In genomic region chr11:59615637-59616395, GRCh38 we compare ENCODE assay signal across 8 cellular contexts. TPM values are rescaled to one million over a fixed set of nuclear protein-coding genes. Genes with fewer than 3 reads are reported as not detected.
DNase-seq lines count a peak whose midpoint lies in the region; ATAC-seq and TF ChIP-seq lines count a peak whose summit lies in the region.

Gene OSBP, minus strand, starts transcription at chr11:59615774. Its CDS starts 110 bp downstream, at chr11:59615664.

- H3K27me3 Mint-ChIP-seq in activated CD4-positive, alpha-beta T cell treated with anti-CD3 and anti-CD28 coated beads, Interleukin-2, amount 10 ng/mL, durations not matched to agents 7 days and 5 days, result no peaks in the 10 kb centered on the region

- POLR2A ChIA-PET in activated CD4-positive, alpha-beta T cell treated with anti-CD3 and anti-CD28 coated beads, Interleukin-2, amount 10 ng/mL, durations not matched to agents 7 days and 5 days (lab: Charles Lee), result interaction anchor here (0.6 to 0.9 kb wide), 3 partner anchors 23 to 53 kb away, joined by 3 to 4 read pairs (median 3); no protein-coding TSS in a partner anchor

- H3K4me1 ChIP-seq in BLaER1 treated with 17β-estradiol and CSF1 and Interleukin-3, amounts not matched to agents 10 nM and 100 nM, result peaks cover 29 to 43% (median 37%) of the 10 kb centered on the region in 10 experiments

- peak within 1 kb of the TSS; percentile 85 to 99 (median 96) for H3K4me3 ChIP-seq in BLaER1 treated with 17β-estradiol and CSF1 and Interleukin-3, amounts not matched to agents 10 nM and 100 nM
- peak within 1 kb of the TSS; percentile 77 for H3K4me3 ChIP-seq in coronary artery

- H3K27me3 ChIP-seq in BLaER1 treated with 17β-estradiol and CSF1 and Interleukin-3, amounts not matched to agents 10 nM and 100 nM, result no peaks in the 10 kb centered on the region
- H3K27me3 ChIP-seq in layer of hippocampus (ENCODE audit: control insufficient read depth, insufficient read depth, low read length), result no peaks in the 10 kb centered on the region

- TF ChIP-seq CTCF in coronary artery (IDR thresholded peaks at IDR 0.05), result no peak

- peaks cover 24 to 46% (median 43%) of the 10 kb centered on the region in 11 experiments; a peak in 19 of 22 replicates for H4K20me1 ChIP-seq in BLaER1 treated with 17β-estradiol and CSF1 and Interleukin-3, amounts not matched to agents 10 nM and 100 nM

- peaks cover under 1 to 30% (median 13%) of the 10 kb centered on the region in 11 experiments; a peak in 15 of 22 replicates for H3K36me3 ChIP-seq in BLaER1 treated with 17β-estradiol and CSF1 and Interleukin-3, amounts not matched to agents 10 nM and 100 nM

- peak within 1 kb of the TSS; percentile 93 for H3K27ac Mint-ChIP-seq in activated CD4-positive, alpha-beta T cell treated with anti-CD3 and anti-CD28 coated beads, Interleukin-2, amount 10 ng/mL, durations not matched to agents 7 days and 5 days

- H3K9me3 Mint-ChIP-seq in activated CD4-positive, alpha-beta T cell treated with anti-CD3 and anti-CD28 coated beads, Interleukin-2, amount 10 ng/mL, durations not matched to agents 7 days and 5 days, result no peaks in the 10 kb centered on the region

- H3K9me3 ChIP-seq in BLaER1 treated with 17β-estradiol and CSF1 and Interleukin-3, amounts not matched to agents 10 nM and 100 nM (replicated peaks in 1 of 11), result no peaks in the 10 kb centered on the region

- H3K36me3 Mint-ChIP-seq in activated CD4-positive, alpha-beta T cell treated with anti-CD3 and anti-CD28 coated beads, Interleukin-2, amount 10 ng/mL, durations not matched to agents 7 days and 5 days (ENCODE audit: low read depth), result peaks cover 29% of the 10 kb centered on the region

- peak within 1 kb of the TSS; percentile 93 for H3K4me3 Mint-ChIP-seq in activated CD4-positive, alpha-beta T cell treated with anti-CD3 and anti-CD28 coated beads, Interleukin-2, amount 10 ng/mL, durations not matched to agents 7 days and 5 days

- H3K27ac ChIP-seq in BLaER1 treated with 17β-estradiol and CSF1 and Interleukin-3, amounts not matched to agents 10 nM and 100 nM, result peak within 1 kb of the TSS; percentile 82 to 97 (median 90)
- H3K27ac ChIP-seq in coronary artery (peak within 1 kb of the TSS; percentile 86 to 94), layer of hippocampus (ENCODE audit: low read depth, low read length) (peak within 1 kb of the TSS; percentile 88)

- peak within 1 kb of the TSS; percentile 85 to 98 (median 93) for H3K4me2 ChIP-seq in BLaER1 treated with 17β-estradiol and CSF1 and Interleukin-3, amounts not matched to agents 10 nM and 100 nM

- DNase-seq in NCI-H69 (lab: John Stamatoyannopoulos, UW) (peak; percentile 100), coronary artery (ENCODE audit: low spot score) (peak; percentile 100)
- DNase-seq in activated CD4-positive, alpha-beta T cell treated with anti-CD3 and anti-CD28 coated beads, Interleukin-2, amount 10 ng/mL, durations not matched to agents 7 days and 5 days, result peak; percentile 99
- DNase-seq in stimulated activated CD4-positive, alpha-beta T cell treated with anti-CD3 and anti-CD28 coated beads, Interleukin-1b, Interleukin-23, amount 100 ng/mL, for 4 hours (ENCODE audit: low read depth in 2 of 2), result peak; percentile 88 to 96

- H3K9ac ChIP-seq in BLaER1 treated with 17β-estradiol and CSF1 and Interleukin-3, amounts not matched to agents 10 nM and 100 nM, result peak within 1 kb of the TSS; percentile 89 to 99 (median 94)

- ATAC-seq in GM19328 (IDR thresholded peaks at IDR 0.05; ENCODE audit: unreplicated experiment), result peak; percentile 88
- ATAC-seq in HG03520 (IDR thresholded peaks at IDR 0.05; ENCODE audit: unreplicated experiment), result peak; percentile 79

- H3K4me1 Mint-ChIP-seq in activated CD4-positive, alpha-beta T cell treated with anti-CD3 and anti-CD28 coated beads, Interleukin-2, amount 10 ng/mL, durations not matched to agents 7 days and 5 days, result peaks cover 58% of the 10 kb centered on the region

- CTCF ChIA-PET in activated CD4-positive, alpha-beta T cell treated with anti-CD3 and anti-CD28 coated beads, Interleukin-2, amount 10 ng/mL, durations not matched to agents 7 days and 5 days (lab: Charles Lee), result interaction anchor here (0.9 to 1.9 kb wide), 9 partner anchors 14 to 78 kb away, joined by 3 to 5 read pairs (median 3); no protein-coding TSS in a partner anchor

RNA-seq across cellular contexts. Expression of gene OSBP, which starts in this region (rescaled TPM):
- total RNA-seq in activated CD4-positive, alpha-beta T cell treated with anti-CD3 and anti-CD28 coated beads, Interleukin-2, amount 10 ng/mL, durations not matched to agents 7 days and 5 days, result 10 to 100 TPM; 36.4 to 43.6 TPM

Comparison
In these comparisons a context has a peak if more than half of its experiments do, and no peak if none do; other contexts are left out.
1. Peak in every context shown above with its lines: DNase-seq, ATAC-seq, H3K4me3 ChIP-seq and H3K27ac ChIP-seq.